1 cellular context compared by ENCODE assay signal in genomic region chr1:19596719-19597462, GRCh38.
TF ChIP-seq lines count a peak whose summit lies in the region.

No MANE protein-coding gene starts in this region.

TF ChIP-seq in K562, 482 proteins besides CTCF, POLR2A, EP300 and RAD21 (continued from another document and continues in another):
- TF ChIP-seq IRF1 (CRISPR knock-in tag; IDR thresholded peaks at IDR 0.05; ENCODE audit: borderline replicate concordance) (no peak), ZNF778 (CRISPR knock-in tag; IDR thresholded peaks at IDR 0.05) (no peak), GABPA (tag; conservative IDR thresholded peaks at IDR 0.05; ENCODE audit: low read depth) (peak; percentile 86), BRF1 (IDR thresholded peaks at IDR 0.05; ENCODE audit: borderline replicate concordance, extremely low read depth, insufficient read length) (no peak), ZNF696 (CRISPR knock-in tag; conservative IDR thresholded peaks at IDR 0.05) (no peak), PCBP1 (IDR thresholded peaks at IDR 0.05; ENCODE audit: low read depth, low read length, poor library complexity, severe bottlenecking) (peak; percentile 91), BACH1 (tag; IDR thresholded peaks at IDR 0.05) (no peak), ZNF23 (CRISPR knock-in tag; IDR thresholded peaks at IDR 0.05) (no peak), STAT6 (CRISPR knock-in tag; IDR thresholded peaks at IDR 0.05) (no peak; the same call in 1 of the 2 replicates), WHSC1 (IDR thresholded peaks at IDR 0.05; ENCODE audit: low read length) (no peak), DPF2 (IDR thresholded peaks at IDR 0.05) (0 out of 2 replicates have a peak, but pooled peaks have one; percentile 46), NR3C1 (CRISPR knock-in tag; IDR thresholded peaks at IDR 0.05) (no peak), RBM14 (IDR thresholded peaks at IDR 0.05; ENCODE audit: borderline replicate concordance, insufficient read depth, low read depth, low read length) (peak; percentile 79; the same call in 1 of the 2 replicates), MITF (IDR thresholded peaks at IDR 0.05) (no peak; the same call in 1 of the 2 replicates), NR0B1 (IDR thresholded peaks at IDR 0.05; ENCODE audit: partially characterized antibody) (no peak), KLF13 (tag; IDR thresholded peaks at IDR 0.05; ENCODE audit: borderline replicate concordance, low read depth) (no peak; the same call in 1 of the 2 replicates), E2F3 (CRISPR knock-in tag; IDR thresholded peaks at IDR 0.05) (no peak), U2AF2 (optimal IDR thresholded peaks at IDR 0.05; ENCODE audit: low read depth, low read length) (no peak), ATF7 (IDR thresholded peaks at IDR 0.05) (peak; percentile 86; the same call in 1 of the 2 replicates), ZNF324 (CRISPR knock-in tag; IDR thresholded peaks at IDR 0.05) (no peak), CREM (IDR thresholded peaks at IDR 0.05; ENCODE audit: low read depth) (peak; percentile 97), ZNF41 (CRISPR knock-in tag; conservative IDR thresholded peaks at IDR 0.05) (no peak), ID3 (CRISPR knock-in tag; IDR thresholded peaks at IDR 0.05) (no peak), ID3 (tag; IDR thresholded peaks at IDR 0.05) (no peak), RFX5 (IDR thresholded peaks at IDR 0.05; ENCODE audit: low read depth, low read length) (no peak), ZFP30 (CRISPR knock-in tag; IDR thresholded peaks at IDR 0.05; ENCODE audit: borderline replicate concordance) (no peak), MCM7 (IDR thresholded peaks at IDR 0.05) (no peak), ZBTB7A (IDR thresholded peaks at IDR 0.05; ENCODE audit: borderline replicate concordance, control insufficient read depth, low read depth, low read length) (peak; percentile 69; the same call in 1 of the 2 replicates), TOE1 (IDR thresholded peaks at IDR 0.05; ENCODE audit: borderline replicate concordance) (no peak), TOE1 (CRISPR knock-in tag; IDR thresholded peaks at IDR 0.05; ENCODE audit: borderline replicate concordance, low read depth) (no peak), DNMT1 (IDR thresholded peaks at IDR 0.05) (no peak), TBP (optimal IDR thresholded peaks at IDR 0.05; ENCODE audit: low read depth, low read length) (peak; percentile 95), ARHGAP35 (IDR thresholded peaks at IDR 0.05; ENCODE audit: partially characterized antibody) (peak; percentile 98), HNRNPLL (IDR thresholded peaks at IDR 0.05; ENCODE audit: low read depth, low read length, poor library complexity, severe bottlenecking) (peak; percentile 37), HDAC2 (IDR thresholded peaks at IDR 0.05) (peak; percentile 10), ZNF699 (CRISPR knock-in tag; IDR thresholded peaks at IDR 0.05; ENCODE audit: insufficient replicate concordance) (no peak), ZBTB17 (CRISPR knock-in tag; IDR thresholded peaks at IDR 0.05) (peak; percentile 75; the same call in 1 of the 2 replicates), CUX1 (CRISPR knock-in tag; IDR thresholded peaks at IDR 0.05) (no peak), TSC22D4 (tag; IDR thresholded peaks at IDR 0.05) (no peak), ZNF75A (CRISPR knock-in tag; IDR thresholded peaks at IDR 0.05) (no peak)
- TF ChIP-seq, protein P1, sequence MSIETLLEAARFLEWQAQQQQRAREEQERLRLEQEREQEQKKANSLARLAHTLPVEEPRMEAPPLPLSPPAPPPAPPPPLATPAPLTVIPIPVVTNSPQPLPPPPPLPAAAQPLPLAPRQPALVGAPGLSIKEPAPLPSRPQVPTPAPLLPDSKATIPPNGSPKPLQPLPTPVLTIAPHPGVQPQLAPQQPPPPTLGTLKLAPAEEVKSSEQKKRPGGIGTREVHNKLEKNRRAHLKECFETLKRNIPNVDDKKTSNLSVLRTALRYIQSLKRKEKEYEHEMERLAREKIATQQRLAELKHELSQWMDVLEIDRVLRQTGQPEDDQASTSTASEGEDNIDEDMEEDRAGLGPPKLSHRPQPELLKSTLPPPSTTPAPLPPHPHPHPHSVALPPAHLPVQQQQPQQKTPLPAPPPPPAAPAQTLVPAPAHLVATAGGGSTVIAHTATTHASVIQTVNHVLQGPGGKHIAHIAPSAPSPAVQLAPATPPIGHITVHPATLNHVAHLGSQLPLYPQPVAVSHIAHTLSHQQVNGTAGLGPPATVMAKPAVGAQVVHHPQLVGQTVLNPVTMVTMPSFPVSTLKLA (conservative IDR thresholded peaks at IDR 0.05), result no peak; a peak in 2 of 4 replicates
- TF ChIP-seq, protein P2, sequence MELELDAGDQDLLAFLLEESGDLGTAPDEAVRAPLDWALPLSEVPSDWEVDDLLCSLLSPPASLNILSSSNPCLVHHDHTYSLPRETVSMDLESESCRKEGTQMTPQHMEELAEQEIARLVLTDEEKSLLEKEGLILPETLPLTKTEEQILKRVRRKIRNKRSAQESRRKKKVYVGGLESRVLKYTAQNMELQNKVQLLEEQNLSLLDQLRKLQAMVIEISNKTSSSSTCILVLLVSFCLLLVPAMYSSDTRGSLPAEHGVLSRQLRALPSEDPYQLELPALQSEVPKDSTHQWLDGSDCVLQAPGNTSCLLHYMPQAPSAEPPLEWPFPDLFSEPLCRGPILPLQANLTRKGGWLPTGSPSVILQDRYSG (tag; conservative IDR thresholded peaks at IDR 0.05; ENCODE audit: low read depth), result no peak
- TF ChIP-seq, protein P3, sequence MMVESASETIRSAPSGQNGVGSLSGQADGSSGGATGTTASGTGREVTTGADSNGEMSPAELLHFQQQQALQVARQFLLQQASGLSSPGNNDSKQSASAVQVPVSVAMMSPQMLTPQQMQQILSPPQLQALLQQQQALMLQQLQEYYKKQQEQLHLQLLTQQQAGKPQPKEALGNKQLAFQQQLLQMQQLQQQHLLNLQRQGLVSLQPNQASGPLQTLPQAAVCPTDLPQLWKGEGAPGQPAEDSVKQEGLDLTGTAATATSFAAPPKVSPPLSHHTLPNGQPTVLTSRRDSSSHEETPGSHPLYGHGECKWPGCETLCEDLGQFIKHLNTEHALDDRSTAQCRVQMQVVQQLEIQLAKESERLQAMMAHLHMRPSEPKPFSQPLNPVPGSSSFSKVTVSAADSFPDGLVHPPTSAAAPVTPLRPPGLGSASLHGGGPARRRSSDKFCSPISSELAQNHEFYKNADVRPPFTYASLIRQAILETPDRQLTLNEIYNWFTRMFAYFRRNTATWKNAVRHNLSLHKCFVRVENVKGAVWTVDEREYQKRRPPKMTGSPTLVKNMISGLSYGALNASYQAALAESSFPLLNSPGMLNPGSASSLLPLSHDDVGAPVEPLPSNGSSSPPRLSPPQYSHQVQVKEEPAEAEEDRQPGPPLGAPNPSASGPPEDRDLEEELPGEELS (CRISPR knock-in tag; IDR thresholded peaks at IDR 0.05; ENCODE audit: borderline replicate concordance), result no peak
- TF ChIP-seq, protein P4, sequence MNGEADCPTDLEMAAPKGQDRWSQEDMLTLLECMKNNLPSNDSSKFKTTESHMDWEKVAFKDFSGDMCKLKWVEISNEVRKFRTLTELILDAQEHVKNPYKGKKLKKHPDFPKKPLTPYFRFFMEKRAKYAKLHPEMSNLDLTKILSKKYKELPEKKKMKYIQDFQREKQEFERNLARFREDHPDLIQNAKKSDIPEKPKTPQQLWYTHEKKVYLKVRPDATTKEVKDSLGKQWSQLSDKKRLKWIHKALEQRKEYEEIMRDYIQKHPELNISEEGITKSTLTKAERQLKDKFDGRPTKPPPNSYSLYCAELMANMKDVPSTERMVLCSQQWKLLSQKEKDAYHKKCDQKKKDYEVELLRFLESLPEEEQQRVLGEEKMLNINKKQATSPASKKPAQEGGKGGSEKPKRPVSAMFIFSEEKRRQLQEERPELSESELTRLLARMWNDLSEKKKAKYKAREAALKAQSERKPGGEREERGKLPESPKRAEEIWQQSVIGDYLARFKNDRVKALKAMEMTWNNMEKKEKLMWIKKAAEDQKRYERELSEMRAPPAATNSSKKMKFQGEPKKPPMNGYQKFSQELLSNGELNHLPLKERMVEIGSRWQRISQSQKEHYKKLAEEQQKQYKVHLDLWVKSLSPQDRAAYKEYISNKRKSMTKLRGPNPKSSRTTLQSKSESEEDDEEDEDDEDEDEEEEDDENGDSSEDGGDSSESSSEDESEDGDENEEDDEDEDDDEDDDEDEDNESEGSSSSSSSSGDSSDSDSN (IDR thresholded peaks at IDR 0.05; ENCODE audit: borderline replicate concordance in 1 of 2, low read depth in 2 of 2, low read length in 2 of 2), result peak; percentile 40 to 93; a peak in 2 of 4 replicates
